In genomic region chr5:177356756-177357458, GRCh38 we compare ENCODE assay signal across 12 cellular contexts. TPM values are rescaled to one million over a fixed set of nuclear protein-coding genes. Genes with fewer than 3 reads are reported as not detected.
DNase-seq lines count a peak whose midpoint lies in the region; TF ChIP-seq lines count a peak whose summit lies in the region.
"Had no signal": no experiment of that assay in that cellular context is flagged by ENCODE, and none has a peak within 500 bp of the region (broad histone marks: within the 10 kb centered on the region; RNA-seq: fewer than 3 reads in every experiment).

No MANE protein-coding gene starts in this region.

- peaks cover 23% of the 10 kb centered on the region for H3K79me2 ChIP-seq in Karpas-422 (ENCODE audit: low read length)

- H3K9ac ChIP-seq in Karpas-422 (ENCODE audit: low read length): peak overlapping the region; percentile 87

- peak overlapping the region; percentile 84 for H3K4me3 Mint-ChIP-seq in activated CD4-positive, alpha-beta T cell treated with anti-CD3 and anti-CD28 coated beads, Interleukin-2, amount 10 ng/mL, durations not matched to agents 24 days and 14 days
- peak overlapping the region; percentile 82 for H3K4me3 Mint-ChIP-seq in activated naive CD8-positive, alpha-beta T cell
- H3K4me3 Mint-ChIP-seq: mesothelial cell of epicardium had no signal

- TF ChIP-seq CTCF in neutrophil (IDR thresholded peaks at IDR 0.05): no peak

- peak overlapping the region; percentile 82 for H3K4me2 ChIP-seq in Karpas-422 (ENCODE audit: low read depth, low read length, poor library complexity, severe bottlenecking)

- H2AFZ ChIP-seq in Karpas-422 (ENCODE audit: low read length): peak overlapping the region; percentile 93; the same call in 1 of the 2 replicates

- H3K36me3 ChIP-seq in Karpas-422 (ENCODE audit: insufficient read depth, low read length) (no peaks in the 10 kb centered on the region; the same call in 1 of the 2 replicates), neutrophil (peaks cover 5% of the 10 kb centered on the region)
- H3K36me3 ChIP-seq: heart right ventricle had no signal

- H3K27me3 Mint-ChIP-seq in activated CD4-positive, alpha-beta T cell treated with anti-CD3 and anti-CD28 coated beads, Interleukin-2, amount 10 ng/mL, durations not matched to agents 24 days and 14 days: no peaks in the 10 kb centered on the region
- no peaks in the 10 kb centered on the region for H3K27me3 Mint-ChIP-seq in activated naive CD8-positive, alpha-beta T cell

- H3K27ac ChIP-seq in Karpas-422 (ENCODE audit: low read length) (peak overlapping the region; percentile 67), neutrophil (peak overlapping the region; percentile 93)

- H3K27ac Mint-ChIP-seq in activated CD4-positive, alpha-beta T cell treated with anti-CD3 and anti-CD28 coated beads, Interleukin-2, amount 10 ng/mL, durations not matched to agents 24 days and 14 days: peak overlapping the region; percentile 97
- peak overlapping the region; percentile 92 for H3K27ac Mint-ChIP-seq in activated naive CD8-positive, alpha-beta T cell
- H3K27ac Mint-ChIP-seq: mesothelial cell of epicardium had no signal

- H3K9me3 ChIP-seq in Karpas-422 (ENCODE audit: low read length): 0 out of 2 replicates have a peak, but pooled peaks cover 3% of the 10 kb centered on the region
- no peaks in the 10 kb centered on the region for H3K9me3 ChIP-seq in neutrophil

- H4K20me1 ChIP-seq in Karpas-422 (ENCODE audit: insufficient read depth, low read depth, low read length): no peaks in the 10 kb centered on the region

- peaks cover 62% of the 10 kb centered on the region for H3K4me1 Mint-ChIP-seq in activated CD4-positive, alpha-beta T cell treated with anti-CD3 and anti-CD28 coated beads, Interleukin-2, amount 10 ng/mL, durations not matched to agents 24 days and 14 days
- peaks cover 71% of the 10 kb centered on the region for H3K4me1 Mint-ChIP-seq in activated naive CD8-positive, alpha-beta T cell (ENCODE audit: low read depth)

- H3K4me3 ChIP-seq in Karpas-422 (ENCODE audit: low read length) (peak overlapping the region; percentile 92), neutrophil (ENCODE audit: low read depth in 1 of 2, low read length in 1 of 2) (peak overlapping the region; percentile 82 to 96)

- H3K9me2 ChIP-seq in Karpas-422 (replicated peaks; ENCODE audit: insufficient read depth, low read length): no peaks in the 10 kb centered on the region

- H3K36me3 Mint-ChIP-seq in activated CD4-positive, alpha-beta T cell treated with anti-CD3 and anti-CD28 coated beads, Interleukin-2, amount 10 ng/mL, durations not matched to agents 24 days and 14 days (ENCODE audit: low read depth): peaks cover 8% of the 10 kb centered on the region
- no peaks in the 10 kb centered on the region for H3K36me3 Mint-ChIP-seq in activated naive CD8-positive, alpha-beta T cell
- H3K36me3 Mint-ChIP-seq: mesothelial cell of epicardium had no signal

- DNase-seq in activated CD4-positive, alpha-beta T cell treated with anti-CD3 and anti-CD28 coated beads, Interleukin-2, amount 10 ng/mL, durations not matched to agents 24 days and 14 days: no peak
- no peak for DNase-seq in activated CD4-positive, alpha-beta T cell treated with anti-CD3 and anti-CD28 coated beads for 48 hours
- DNase-seq in Karpas-422 (no peak), posterior cingulate gyrus (no peak), cerebellar nuclear complex (lab: John Stamatoyannopoulos, UW) (no peak), cortex of kidney (lab: John Stamatoyannopoulos, UW) (no peak)
- DNase-seq: T1000 had no signal

- H3K27me3 ChIP-seq in Karpas-422 (ENCODE audit: low read length): no peaks in the 10 kb centered on the region
- no peaks in the 10 kb centered on the region for H3K27me3 ChIP-seq in neutrophil
- H3K27me3 ChIP-seq: heart right ventricle had no signal

- intact Hi-C loops in activated CD4-positive, alpha-beta T cell treated with anti-CD3 and anti-CD28 coated beads, Interleukin-2, amount 10 ng/mL, durations not matched to agents 24 days and 14 days (cut with micrococcal nuclease): loop anchor here (2.0 to 10.0 kb wide), 2 partner anchors 14 to 822 kb away; partner anchors contain the start of gene RNF44
- intact Hi-C loops in posterior cingulate gyrus (cut with DNase I): no loop called here

- H3K4me1 ChIP-seq in Karpas-422 (ENCODE audit: low read length): peaks cover 44% of the 10 kb centered on the region
- peaks cover 87 to 96% of the 10 kb centered on the region in 2 experiments for H3K4me1 ChIP-seq in neutrophil (ENCODE audit: control insufficient read depth in 1 of 2, insufficient read depth in 1 of 2, low read depth in 1 of 2, low read length in 1 of 2)

- H3K9me3 Mint-ChIP-seq in activated CD4-positive, alpha-beta T cell treated with anti-CD3 and anti-CD28 coated beads, Interleukin-2, amount 10 ng/mL, durations not matched to agents 24 days and 14 days: peaks cover 6% of the 10 kb centered on the region
- H3K9me3 Mint-ChIP-seq in activated naive CD8-positive, alpha-beta T cell (ENCODE audit: low read depth): no peaks in the 10 kb centered on the region

RNA-seq across cellular contexts. Expression of gene RGS14, which starts 0.8 kb away (rescaled TPM):
- total RNA-seq in activated CD4-positive, alpha-beta T cell treated with anti-CD3 and anti-CD28 coated beads, Interleukin-2, amount 10 ng/mL, durations not matched to agents 24 days and 14 days: 45.3 and 49.3 TPM in 2 replicates
- total RNA-seq in Karpas-422 (2014; rRNA removed; shearing (Covaris generic); ENCODE audit: low replicate concordance): 22.6 and 70.8 TPM in 2 replicates

RNA-seq across cellular contexts. Expression of gene LMAN2, which starts 5.4 kb away (rescaled TPM):
- total RNA-seq in activated CD4-positive, alpha-beta T cell treated with anti-CD3 and anti-CD28 coated beads, Interleukin-2, amount 10 ng/mL, durations not matched to agents 24 days and 14 days: 105 and 108 TPM in 2 replicates
- total RNA-seq in Karpas-422 (2014; rRNA removed; shearing (Covaris generic); ENCODE audit: low replicate concordance): 116 and 256 TPM in 2 replicates

RNA-seq across cellular contexts. Expression of gene SLC34A1, which starts 27.3 kb away (rescaled TPM):
- total RNA-seq in activated CD4-positive, alpha-beta T cell treated with anti-CD3 and anti-CD28 coated beads, Interleukin-2, amount 10 ng/mL, durations not matched to agents 24 days and 14 days: not detected in 2 replicates
- not detected in 2 replicates for total RNA-seq in Karpas-422 (2014; rRNA removed; shearing (Covaris generic); ENCODE audit: low replicate concordance)
- total RNA-seq: IMR-90, mesothelial cell of epicardium had no signal

RNA-seq across cellular contexts. Expression of gene PFN3, which starts 43.6 kb away (rescaled TPM):
- not detected in 2 replicates for total RNA-seq in activated CD4-positive, alpha-beta T cell treated with anti-CD3 and anti-CD28 coated beads, Interleukin-2, amount 10 ng/mL, durations not matched to agents 24 days and 14 days
- not detected in 2 replicates for total RNA-seq in Karpas-422 (2014; rRNA removed; shearing (Covaris generic); ENCODE audit: low replicate concordance)
- total RNA-seq: heart right ventricle, IMR-90, mesothelial cell of epicardium had no signal

RNA-seq across cellular contexts. Expression of gene MXD3, which starts 45.2 kb away (rescaled TPM):
- total RNA-seq in activated CD4-positive, alpha-beta T cell treated with anti-CD3 and anti-CD28 coated beads, Interleukin-2, amount 10 ng/mL, durations not matched to agents 24 days and 14 days: 9.1 and 11.7 TPM in 2 replicates
- 12.6 and 18.3 TPM in 2 replicates for total RNA-seq in Karpas-422 (2014; rRNA removed; shearing (Covaris generic); ENCODE audit: low replicate concordance)
